Comparison of ENCODE assay signal across 22 cellular contexts in genomic region chr4:122755675-122756074, GRCh38. TPM values are rescaled to one million over a fixed set of nuclear protein-coding genes. Genes with fewer than 3 reads are reported as not detected.
DNase-seq lines count a peak whose midpoint lies in the region; ATAC-seq, FAIRE-seq and TF ChIP-seq lines count a peak whose summit lies in the region.
"Had no signal": no experiment of that assay in that cellular context is flagged by ENCODE, and none has a peak within 500 bp of the region (broad histone marks: within the 10 kb centered on the region; RNA-seq: fewer than 3 reads in every experiment).

No MANE protein-coding gene starts in this region.

- 0 out of 2 replicates have a peak, but pooled peaks cover 3% of the 10 kb centered on the region for H3K9me3 Mint-ChIP-seq in WTC11
- H3K9me3 Mint-ChIP-seq: CD4-positive, alpha-beta T cell had no signal

- no peak overlapping the region for H2BK12ac ChIP-seq in mesenchymal stem cell (ENCODE audit: low read length in 2 of 2)
- no peak overlapping the region for H2BK12ac ChIP-seq in neuronal stem cell (ENCODE audit: low read length)

- H2AK5ac ChIP-seq in mesenchymal stem cell (ENCODE audit: low read length, severe bottlenecking) (no peak overlapping the region), neuronal stem cell (ENCODE audit: low read depth, low read length) (no peak overlapping the region)

- H3K27me3 ChIP-seq in GM23248 (replicated peaks; ENCODE audit: insufficient read depth) = no peaks in the 10 kb centered on the region
- H3K27me3 ChIP-seq in K562 (ENCODE audit: control insufficient read depth in 2 of 2, insufficient read depth in 2 of 2, low read length in 2 of 2) = no peaks in the 10 kb centered on the region
- no peaks in the 10 kb centered on the region for H3K27me3 ChIP-seq in mesenchymal stem cell (ENCODE audit: control insufficient read depth in 1 of 2, insufficient read depth in 1 of 2, low read length in 2 of 2)
- no peaks in the 10 kb centered on the region for H3K27me3 ChIP-seq in neuronal stem cell (ENCODE audit: control insufficient read depth in 3 of 3, insufficient read depth in 3 of 3, low read depth in 1 of 3, low read length in 3 of 3)
- H3K27me3 ChIP-seq: BLaER1, Peyer's patch had no signal

- H2AFZ ChIP-seq in GM23248 (peak overlapping the region; percentile 59), K562 (ENCODE audit: low read depth, low read length) (peak overlapping the region; percentile 75), mesenchymal stem cell (ENCODE audit: low read depth, low read length) (no peak overlapping the region), neuronal stem cell (ENCODE audit: low read length) (no peak overlapping the region)

- H3K4me3 ChIP-seq in GM23248 (no peak overlapping the region), K562 (no peak overlapping the region), mesenchymal stem cell (ENCODE audit: insufficient read depth in 1 of 2, low read depth in 1 of 2, low read length in 2 of 2) (no peak overlapping the region), lower leg skin (ENCODE audit: low read depth, poor library complexity, severe bottlenecking) (no peak overlapping the region), neuronal stem cell (ENCODE audit: low read length in 2 of 2) (no peak overlapping the region)
- H3K4me3 ChIP-seq: BLaER1, GM12878, Peyer's patch had no signal

- H3K9me3 ChIP-seq in GM23248 (ENCODE audit: low read depth) = no peaks in the 10 kb centered on the region
- peaks cover 11% of the 10 kb centered on the region for H3K9me3 ChIP-seq in K562 (replicated peaks; ENCODE audit: control insufficient read depth, insufficient read depth, low read depth, low read length)
- no peaks in the 10 kb centered on the region for H3K9me3 ChIP-seq in mesenchymal stem cell (ENCODE audit: control insufficient read depth, low read length)
- H3K9me3 ChIP-seq in neuronal stem cell (replicated peaks in 1 of 2; ENCODE audit: control insufficient read depth in 2 of 2, insufficient read depth in 1 of 2, low read depth in 1 of 2, low read length in 2 of 2) = no peaks in the 10 kb centered on the region
- H3K9me3 ChIP-seq: BLaER1, Peyer's patch had no signal

- H3K27ac ChIP-seq in GM23248 (no peak overlapping the region), K562 (ENCODE audit: extremely low read depth, low read depth, low read length) (no peak overlapping the region; the same call in 2 of the 3 replicates), mesenchymal stem cell (ENCODE audit: low read length, poor library complexity, severe bottlenecking) (no peak overlapping the region), neuronal stem cell (replicated peaks; ENCODE audit: low read length) (no peak overlapping the region)
- H3K27ac ChIP-seq: BLaER1, Peyer's patch had no signal

- H3F3A ChIP-seq in GM23248 (ENCODE audit: insufficient read depth) = peaks cover 16% of the 10 kb centered on the region; the same call in 1 of the 2 replicates

- POLR2A ChIA-PET in K562 (lab: Yijun Ruan, JAX) (interaction anchor here (2.6 kb wide), 1 partner anchor 12 kb away, joined by 13 read pairs; no protein-coding TSS in a partner anchor), WTC11 (lab: Charles Lee) (interaction anchor here (0.7 kb wide), 1 partner anchor 101 kb away, joined by 3 read pairs; no protein-coding TSS in a partner anchor)

- H4K8ac ChIP-seq in mesenchymal stem cell (ENCODE audit: low read length) (no peak overlapping the region), neuronal stem cell (ENCODE audit: low read depth, low read length) (no peak overlapping the region)

- H3K79me1 ChIP-seq in mesenchymal stem cell (replicated peaks; ENCODE audit: low read length, poor library complexity, severe bottlenecking) (no peaks in the 10 kb centered on the region), neuronal stem cell (ENCODE audit: low read depth, low read length) (no peaks in the 10 kb centered on the region)

- H3K27me3 Mint-ChIP-seq in WTC11 (ENCODE audit: low read depth) = no peaks in the 10 kb centered on the region

- H3K27ac Mint-ChIP-seq in WTC11 = no peak overlapping the region
- H3K27ac Mint-ChIP-seq: CD4-positive, alpha-beta T cell had no signal

- H3K4me1 Mint-ChIP-seq in WTC11 = peaks cover 26% of the 10 kb centered on the region

- BruUV-seq in K562 (replicated peaks; lab: Mats Ljungman, UMichigan) = no TSS peak

- peaks cover 40% of the 10 kb centered on the region for H3K4me1 ChIP-seq in GM23248 (ENCODE audit: insufficient read depth)
- peaks cover 0 to 12% of the 10 kb centered on the region in 2 experiments; a peak in 2 of 5 replicates for H3K4me1 ChIP-seq in K562 (replicated peaks in 1 of 2; ENCODE audit: control insufficient read depth in 2 of 2, insufficient read depth in 2 of 2, low read length in 2 of 2)
- peaks cover 2% of the 10 kb centered on the region for H3K4me1 ChIP-seq in mesenchymal stem cell (ENCODE audit: control insufficient read depth, insufficient read depth, low read depth, low read length)
- no peaks in the 10 kb centered on the region for H3K4me1 ChIP-seq in neuronal stem cell (ENCODE audit: control insufficient read depth in 2 of 2, insufficient read depth in 1 of 2, low read depth in 1 of 2, low read length in 2 of 2)
- H3K4me1 ChIP-seq: BLaER1 had no signal

- H3K4ac ChIP-seq in mesenchymal stem cell (ENCODE audit: low read depth in 1 of 2, low read length in 2 of 2) (no peak overlapping the region), neuronal stem cell (ENCODE audit: low read length) (no peak overlapping the region)

- H4K20me1 ChIP-seq in GM23248 (ENCODE audit: insufficient read depth) (no peaks in the 10 kb centered on the region), K562 (replicated peaks; ENCODE audit: control insufficient read depth, insufficient read depth, low read length) (no peaks in the 10 kb centered on the region)
- H4K20me1 ChIP-seq: BLaER1 had no signal

- H2BK120ac ChIP-seq in mesenchymal stem cell (ENCODE audit: low read depth, low read length) = no peak overlapping the region
- H2BK120ac ChIP-seq in neuronal stem cell (ENCODE audit: low read depth, low read length) = no peak overlapping the region

- H3K9ac ChIP-seq in GM23248 (no peak overlapping the region), K562 (ENCODE audit: insufficient read depth in 1 of 2, low read depth in 2 of 2, low read length in 2 of 2) (no peak overlapping the region), mesenchymal stem cell (ENCODE audit: low read length) (peak overlapping the region; percentile 41), neuronal stem cell (ENCODE audit: low read depth, low read length, poor library complexity) (no peak overlapping the region)
- H3K9ac ChIP-seq: BLaER1 had no signal

- no peak for FAIRE-seq in K562 (lab: Jason Lieb, UNC)
- FAIRE-seq: GM12878, H1 had no signal

- no peak overlapping the region for H3K14ac ChIP-seq in mesenchymal stem cell (ENCODE audit: low read length in 2 of 2)
- H3K14ac ChIP-seq in neuronal stem cell (ENCODE audit: low read length) = no peak overlapping the region

- TF ChIP-seq RAD21 in K562 (CRISPR knock-in tag; conservative IDR thresholded peaks at IDR 0.05 in 1 of 2, IDR thresholded peaks at IDR 0.05 in 1 of 2) = no peak

- TF ChIP-seq EP300 in K562 (IDR thresholded peaks at IDR 0.05; ENCODE audit: low read length) = no peak

- no peak for ATAC-seq in K562
- no peak for ATAC-seq in WTC11
- ATAC-seq: GM12878, HCT116 had no signal

- H3K79me2 ChIP-seq in GM23248 (ENCODE audit: insufficient read depth) (peaks cover 42% of the 10 kb centered on the region), K562 (ENCODE audit: control insufficient read depth, insufficient read depth, low read length) (0 out of 3 replicates have a peak, but pooled peaks cover under 1% of the 10 kb centered on the region)

- no peak for TF ChIP-seq POLR2A in K562 (conservative IDR thresholded peaks at IDR 0.05)
- no peak for TF ChIP-seq POLR2A in lower leg skin (IDR thresholded peaks at IDR 0.05)

- H2BK5ac ChIP-seq in mesenchymal stem cell (ENCODE audit: low read depth, low read length, poor library complexity, severe bottlenecking) = no peak overlapping the region
- H2BK5ac ChIP-seq in neuronal stem cell (ENCODE audit: low read length) = no peak overlapping the region

- no peak overlapping the region for H2BK15ac ChIP-seq in mesenchymal stem cell (ENCODE audit: low read depth, poor library complexity, severe bottlenecking)
- H2BK15ac ChIP-seq in neuronal stem cell (ENCODE audit: low read length) = no peak overlapping the region

- DNase-seq in EH (ENCODE audit: low read depth) (peak; percentile 56), GM23248 (peak; percentile 35), K562 (ENCODE audit: extremely low read depth in 1 of 4, low spot score in 3 of 4) (no peak), mesenchymal stem cell (no peak), WTC11 (ENCODE audit: low spot score) (no peak), lower leg skin (ENCODE audit: low spot score in 2 of 2) (no peak), neuronal stem cell (ENCODE audit: low spot score) (no peak)
- DNase-seq: CD4-positive, alpha-beta T cell; COR-L47; DMS79; KBM-7; NCI-H1105; NCI-H146; NCI-H2029; NCI-H226; NCI-H510A treated with DMSO at 0.1 percent for 48 hours; NCI-H82; Peyer's patch had no signal

- H3K36me3 ChIP-seq in GM23248 (ENCODE audit: low read depth) = no peaks in the 10 kb centered on the region
- no peaks in the 10 kb centered on the region for H3K36me3 ChIP-seq in K562 (ENCODE audit: control insufficient read depth, insufficient read depth, low read length)
- no peaks in the 10 kb centered on the region for H3K36me3 ChIP-seq in mesenchymal stem cell (ENCODE audit: control insufficient read depth in 1 of 2, insufficient read depth in 2 of 2, low read depth in 1 of 2, low read length in 2 of 2)
- H3K36me3 ChIP-seq in neuronal stem cell (replicated peaks in 1 of 2; ENCODE audit: control insufficient read depth in 2 of 2, insufficient read depth in 2 of 2, low read length in 2 of 2) = no peaks in the 10 kb centered on the region
- H3K36me3 ChIP-seq: BLaER1, Peyer's patch had no signal

- in situ Hi-C loops in GM23248 (cut with MboI) = loop anchor here (10.0 kb wide), 1 partner anchor 159 kb away; no protein-coding TSS in a partner anchor
- in situ Hi-C loops in K562 (cut with MboI) = no loop called here

- H3K9me1 ChIP-seq in K562 (ENCODE audit: control insufficient read depth, insufficient read depth, low read length) = no peaks in the 10 kb centered on the region

- no peaks in the 10 kb centered on the region for H3K9me2 ChIP-seq in GM23248 (ENCODE audit: insufficient read depth)

- no peaks in the 10 kb centered on the region for H3K36me3 Mint-ChIP-seq in WTC11

- intact Hi-C loops in K562 (cut with micrococcal nuclease) = loop anchor here (5.0 to 10.0 kb wide), 2 partner anchors 38 to 339 kb away; no protein-coding TSS in a partner anchor
- intact Hi-C loops in lower leg skin (cut with DNase I; ENCODE audit: low total_unique reads) = loop anchor here (5.0 kb wide), 1 partner anchor 177 kb away; no protein-coding TSS in a partner anchor

- CTCF ChIA-PET in K562 (lab: Yijun Ruan, JAX; ENCODE audit: low intra/inter-chr PET ratio) (no interaction called here), WTC11 (lab: Charles Lee) (interaction anchor here (0.9 to 1.9 kb wide), 5 partner anchors 11 to 125 kb away, joined by 3 to 8 read pairs (median 3); no protein-coding TSS in a partner anchor)

- TF ChIP-seq CTCF in K562 (IDR thresholded peaks at IDR 0.05 in 2 of 3, conservative IDR thresholded peaks at IDR 0.05 in 1 of 3; ENCODE audit: insufficient read depth in 2 of 3, low read depth in 1 of 3, low read length in 3 of 3) = no peak
- TF ChIP-seq CTCF in WTC11 (IDR thresholded peaks at IDR 0.05) = no peak
- no peak for TF ChIP-seq CTCF in lower leg skin (IDR thresholded peaks at IDR 0.05)

- H3K18ac ChIP-seq in mesenchymal stem cell (ENCODE audit: low read depth in 1 of 2, low read length in 2 of 2) (no peak overlapping the region), neuronal stem cell (ENCODE audit: low read length) (no peak overlapping the region)

- WGBS in GM23248 (ENCODE audit: low coverage in 1 of 2, low lambda C conversion rate in 2 of 2, missing lambda C conversion rate in 2 of 2), 2 experiments = 17 to 19% methylated on average over 4 of the region's 4 CpGs
- 20% methylated on average over 4 of the region's 4 CpGs for WGBS in K562 (ENCODE audit: insufficient coverage, low coverage, missing lambda C conversion rate)
- 78% methylated on average over 3 of the region's 4 CpGs for WGBS in mesenchymal stem cell
- 31 to 32% methylated on average over 4 of the region's 4 CpGs for WGBS in lower leg skin, 2 donors
- WGBS in neuronal stem cell (ENCODE audit: extremely low coverage in 2 of 2, insufficient read length in 2 of 2, insufficient replicate concordance in 1 of 2), 2 donors = no CpG with 5 or more reads among the region's 4 CpGs

- H3K23ac ChIP-seq in mesenchymal stem cell (ENCODE audit: low read length in 2 of 2) = no peak overlapping the region
- no peak overlapping the region for H3K23ac ChIP-seq in neuronal stem cell (ENCODE audit: low read depth, low read length, poor library complexity)

- H3K4me2 ChIP-seq in GM23248 (ENCODE audit: unreplicated experiment) = no peak overlapping the region
- H3K4me2 ChIP-seq in K562 (ENCODE audit: insufficient read depth, low read length) = no peak overlapping the region
- no peak overlapping the region for H3K4me2 ChIP-seq in mesenchymal stem cell (ENCODE audit: low read length, poor library complexity, severe bottlenecking)
- no peak overlapping the region for H3K4me2 ChIP-seq in neuronal stem cell (ENCODE audit: insufficient read depth, low read length, poor library complexity, severe bottlenecking)
- H3K4me2 ChIP-seq: BLaER1 had no signal

- no peak overlapping the region for H3K4me3 Mint-ChIP-seq in WTC11
- H3K4me3 Mint-ChIP-seq: CD4-positive, alpha-beta T cell had no signal

- H4K91ac ChIP-seq in mesenchymal stem cell (ENCODE audit: low read length) (no peak overlapping the region), neuronal stem cell (ENCODE audit: low read depth, low read length, poor library complexity) (no peak overlapping the region)

RNA-seq across cellular contexts. Expression of gene BBS12, which starts 23.2 kb away (rescaled TPM):
- 3.5 and 7.1 TPM in 2 replicates for total RNA-seq in GM23248 (2014; rRNA removed; shearing (Covaris generic))
- polyA plus RNA-seq in GM23248 (2016; fragmentation: Nextera tagmentation; extraction: Ambion mirVana) (5.0 and 5.2 TPM in 2 replicates), K562 (2011; rRNA removed) (2.5 and 2.8 TPM in 2 replicates), K562 (2014; fragmentation: Illumina TruSeq; extraction: Trizol) (3.3 and 3.5 TPM in 2 replicates), K562 (2014; fragmentation: Nextera tagmentation; extraction: Ambion mirVana) (1 to 10 TPM; 5.1 to 6.5 TPM), K562 (2014; rRNA removed) (2.1 and 3.2 TPM in 2 replicates)
- total RNA-seq in K562 (2011; cell fraction: chromatin; rRNA removed; ENCODE audit: low replicate concordance) = 2.4 and 7.3 TPM in 2 replicates
- total RNA-seq in K562 (2011; cell fraction: nucleolus; rRNA removed) = 1.8 and 2.3 TPM in 2 replicates
- 2.2 and 3.2 TPM in 2 replicates for total RNA-seq in K562 (2011; cell fraction: nucleoplasm; rRNA removed)
- total RNA-seq in K562 (2014; rRNA removed) (2.7 and 2.9 TPM in 2 replicates), K562 (2014; rRNA removed; fragmentation: Illumina TruSeq; extraction: Trizol) (4.4 and 4.8 TPM in 2 replicates), K562 (2015; rRNA removed; fragmentation: Illumina TruSeq; extraction: Trizol) (5.3 and 5.5 TPM in 2 replicates), K562 (2021) (3.0 and 3.1 TPM in 2 replicates), WTC11 (2021) (2.1 to 2.7 TPM (median 2.3 TPM) in 3 replicates), lower leg skin (1 to 10 TPM in 3 of 4 donors, under 1 TPM in 1; 0.72 to 3.8 (median 3.1) TPM)
- polyA plus RNA-seq in K562 (2011; cell fraction: cytosol; rRNA removed) = 1.1 and 1.5 TPM in 2 replicates
- 1.0 and 2.5 TPM in 2 replicates for polyA plus RNA-seq in K562 (2011; cell fraction: nucleus; rRNA removed)
- 3.3 and 5.8 TPM in 2 replicates for polyA plus RNA-seq in K562 (2012)
- 4.7 and 5.5 TPM in 2 replicates for polyA minus RNA-seq in K562 (2011; rRNA and poly(A)+ RNA removed)
- 2.0 and 2.6 TPM in 2 replicates for polyA minus RNA-seq in K562 (2011; cell fraction: cytosol; rRNA and poly(A)+ RNA removed)
- polyA minus RNA-seq in K562 (2011; cell fraction: nucleus; rRNA and poly(A)+ RNA removed) = 3.2 and 8.6 TPM in 2 replicates
- 3.6 TPM for polyA plus RNA-seq in mesenchymal stem cell (2013, experiment 1 of 2)
- 3.7 TPM for polyA plus RNA-seq in mesenchymal stem cell (2013, experiment 2 of 2)
- 3.9 TPM for polyA plus RNA-seq in neuronal stem cell (2013, experiment 1 of 2)
- 3.9 TPM for polyA plus RNA-seq in neuronal stem cell (2013, experiment 2 of 2)

Comparison
In these comparisons a context has a peak if more than half of its experiments do, and no peak if none do; other contexts are left out.
1. DNase-seq: peak in EH (single experiment) and GM23248 (single experiment); none in K562 (0 of 4), mesenchymal stem cell (single experiment), WTC11 (single experiment), lower leg skin (0 of 2) and neuronal stem cell (single experiment).
2. H2AFZ ChIP-seq: peak in GM23248 (single experiment) and K562 (single experiment); none in mesenchymal stem cell (single experiment) and neuronal stem cell (single experiment).